ENCODE assay signal across 26 cellular contexts in the genomic region with DNA sequence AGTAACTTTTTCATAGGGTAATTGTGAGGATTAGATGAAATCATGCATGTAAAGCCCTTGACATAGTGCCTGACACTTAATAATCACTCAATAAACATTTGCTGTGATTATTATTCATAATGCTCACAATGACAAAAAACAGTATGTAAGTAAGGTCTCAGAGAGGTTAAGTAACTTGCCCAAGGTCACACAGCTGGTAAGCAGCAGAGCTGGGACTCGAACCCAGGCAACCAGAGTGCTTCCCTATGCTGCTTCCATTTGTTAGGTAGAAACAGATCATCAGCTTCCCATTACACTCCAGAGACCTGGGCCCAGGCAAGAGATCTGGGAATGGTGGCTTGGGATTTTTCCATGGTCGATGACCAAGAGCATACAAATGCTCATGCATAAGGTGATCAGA.
DNase-seq lines count a peak whose midpoint lies in the region; ATAC-seq, FAIRE-seq and TF ChIP-seq lines count a peak whose summit lies in the region.
"Had no signal": no experiment of that assay in that cellular context is flagged by ENCODE, and none has a peak within 500 bp of the region (broad histone marks: within the 10 kb centered on the region; RNA-seq: fewer than 3 reads in every experiment).

No MANE protein-coding gene starts in this region.

- intact Hi-C loops in K562 (cut with micrococcal nuclease) = no loop called here

- H2BK5ac ChIP-seq in H1 (ENCODE audit: low read depth, low read length) = no peak overlapping the region

- no peaks in the 10 kb centered on the region for H3K9me3 ChIP-seq in DND-41 (ENCODE audit: insufficient read depth, low read length, severe bottlenecking)
- no peaks in the 10 kb centered on the region for H3K9me3 ChIP-seq in K562 (replicated peaks; ENCODE audit: control insufficient read depth, insufficient read depth, low read depth, low read length)
- no peaks in the 10 kb centered on the region for H3K9me3 ChIP-seq in H1 (ENCODE audit: insufficient read depth in 2 of 2, low read depth in 1 of 2, low read length in 1 of 2)
- H3K9me3 ChIP-seq: BE2C, BLaER1, Caco-2 had no signal

- no peak for FAIRE-seq in K562 (lab: Jason Lieb, UNC)
- no peak for FAIRE-seq in H1 (lab: Jason Lieb, UNC)
- FAIRE-seq: A204.1, D721Med, GM12878, GM12892, GM18507 had no signal

- 0% methylated on average over 2 of the region's 2 CpGs for WGBS in K562 (ENCODE audit: insufficient coverage, low coverage, missing lambda C conversion rate)
- 93% methylated on average over 2 of the region's 2 CpGs; no CpG with 5 or more reads in 1 of the 2 experiments for WGBS in H1 (ENCODE audit: extremely low coverage in 1 of 2, insufficient coverage in 1 of 2, insufficient read length in 1 of 2, insufficient replicate concordance in 2 of 2, low coverage in 1 of 2, low lambda C conversion rate in 2 of 2, missing lambda C conversion rate in 1 of 2), 2 experiments

- no peak overlapping the region for H2AK5ac ChIP-seq in H1 (ENCODE audit: low read depth, low read length)

- DNase-seq in DND-41 (no peak), K562 (ENCODE audit: extremely low read depth in 1 of 4, low spot score in 3 of 4) (no peak), H1 (ENCODE audit: low read depth in 1 of 2, low spot score in 2 of 2) (no peak), osteocyte (ENCODE audit: extremely low spot score, unreplicated experiment) (peak; percentile 25), amniotic stem cell (lab: John Stamatoyannopoulos, UW) (no peak), NCI-H1694 treated with DMSO at 0.1 percent for 48 hours (lab: John Stamatoyannopoulos, UW) (no peak)
- DNase-seq in activated CD4-positive, alpha-beta T cell treated with anti-CD3 and anti-CD28 coated beads for 1 hour = no peak
- DNase-seq: 8988T; ACHN; BE2C; C1 segment of cervical spinal cord; Caco-2; Calu3; CD4-positive, alpha-beta memory T cell; CD4-positive, CD25-positive, alpha-beta regulatory T cell; DMS79 treated with DMSO at 0.1 percent for 48 hours; EL; GDM1 had no signal

- no peak overlapping the region for H4K8ac ChIP-seq in H1 (ENCODE audit: extremely low read depth, insufficient read depth, low read length)

- H3K4me3 ChIP-seq in DND-41 (ENCODE audit: low read depth in 1 of 2, low read length in 2 of 2) = no peak overlapping the region
- no peak overlapping the region for H3K4me3 ChIP-seq in K562
- H3K4me3 ChIP-seq in H1 (ENCODE audit: extremely low read depth in 1 of 4, insufficient read depth in 2 of 4, low read depth in 3 of 4, low read length in 4 of 4) = no peak overlapping the region
- H3K4me3 ChIP-seq: BLaER1, GM12878 had no signal

- no peaks in the 10 kb centered on the region for H3K79me2 ChIP-seq in DND-41 (ENCODE audit: insufficient read depth, low read length)
- no peaks in the 10 kb centered on the region for H3K79me2 ChIP-seq in K562 (ENCODE audit: control insufficient read depth, insufficient read depth, low read length)
- no peaks in the 10 kb centered on the region for H3K79me2 ChIP-seq in H1 (ENCODE audit: control insufficient read depth in 1 of 2, insufficient read depth in 2 of 2, low read length in 2 of 2)

- no peaks in the 10 kb centered on the region for H3K23me2 ChIP-seq in H1 (ENCODE audit: low read depth, low read length)

- H3K9me3 Mint-ChIP-seq in osteocyte (ENCODE audit: unreplicated experiment) = no peaks in the 10 kb centered on the region
- H3K9me3 Mint-ChIP-seq: CD4-positive, alpha-beta memory T cell had no signal

- H4K20me1 ChIP-seq in DND-41 (ENCODE audit: insufficient read depth, low read length) (no peaks in the 10 kb centered on the region), K562 (replicated peaks; ENCODE audit: control insufficient read depth, insufficient read depth, low read length) (no peaks in the 10 kb centered on the region), H1 (replicated peaks in 1 of 2; ENCODE audit: control insufficient read depth in 1 of 2, insufficient read depth in 2 of 2, low read length in 2 of 2) (peaks cover 0 to 2% of the 10 kb centered on the region in 2 experiments)
- H4K20me1 ChIP-seq: BLaER1 had no signal

- H3K4me1 ChIP-seq in DND-41 (ENCODE audit: insufficient read depth, low read length) = no peaks in the 10 kb centered on the region
- no peaks in the 10 kb centered on the region for H3K4me1 ChIP-seq in K562 (replicated peaks in 1 of 2; ENCODE audit: control insufficient read depth in 2 of 2, insufficient read depth in 2 of 2, low read length in 2 of 2)
- H3K4me1 ChIP-seq in H1 (replicated peaks in 1 of 4; ENCODE audit: control insufficient read depth in 3 of 4, insufficient read depth in 4 of 4, low read length in 3 of 4) = peaks cover 0 to 3% (median under 1%) of the 10 kb centered on the region in 4 experiments; a peak in 2 of 7 replicates
- H3K4me1 ChIP-seq: BE2C, BLaER1, Caco-2 had no signal

- no peak overlapping the region for H3K4me3 Mint-ChIP-seq in osteocyte (ENCODE audit: unreplicated experiment)
- H3K4me3 Mint-ChIP-seq: CD14-positive monocyte; CD4-positive, alpha-beta memory T cell; CD4-positive, CD25-positive, alpha-beta regulatory T cell had no signal

- H3K14ac ChIP-seq in H1 (ENCODE audit: insufficient read length) = no peak overlapping the region

- no peak overlapping the region for H4K91ac ChIP-seq in H1 (replicated peaks; ENCODE audit: insufficient read length, low read length)

- TF ChIP-seq POLR2A in K562 (conservative IDR thresholded peaks at IDR 0.05) = no peak
- no peak for TF ChIP-seq POLR2A in H1 (IDR thresholded peaks at IDR 0.05; ENCODE audit: control extremely low read depth in 1 of 2, low read depth in 2 of 2, low read length in 2 of 2)

- H3K36me3 Mint-ChIP-seq in osteocyte (ENCODE audit: unreplicated experiment) = no peaks in the 10 kb centered on the region
- H3K36me3 Mint-ChIP-seq: CD14-positive monocyte; CD4-positive, alpha-beta memory T cell; CD4-positive, CD25-positive, alpha-beta regulatory T cell had no signal

- no peak overlapping the region for H3K18ac ChIP-seq in H1 (ENCODE audit: extremely low read depth, low read length)

- no peak overlapping the region for H3K23ac ChIP-seq in H1 (ENCODE audit: insufficient read length)

- no peak overlapping the region for H2BK20ac ChIP-seq in H1 (ENCODE audit: low read length)

- no peaks in the 10 kb centered on the region; the same call in 1 of the 2 replicates for H3K79me1 ChIP-seq in H1 (ENCODE audit: low read depth, low read length)

- no peak overlapping the region for H3K27ac ChIP-seq in DND-41 (ENCODE audit: low read length)
- no peak overlapping the region for H3K27ac ChIP-seq in K562 (ENCODE audit: extremely low read depth, low read depth, low read length)
- H3K27ac ChIP-seq in H1 (ENCODE audit: low read depth, low read length) = no peak overlapping the region
- H3K27ac ChIP-seq: BLaER1 had no signal

- 0 out of 3 replicates have a peak, but pooled peaks have one; percentile 19 for ATAC-seq in DND-41 (ENCODE audit: insufficient read depth, low read depth)
- ATAC-seq in K562 = no peak
- no peak for ATAC-seq in GM21423 (IDR thresholded peaks at IDR 0.05; ENCODE audit: unreplicated experiment)
- ATAC-seq: GM12878 had no signal

- H3K4me2 ChIP-seq in DND-41 (ENCODE audit: insufficient read depth, low read length) (no peak overlapping the region), K562 (ENCODE audit: insufficient read depth, low read length) (no peak overlapping the region), H1 (ENCODE audit: insufficient read depth in 1 of 2, low read depth in 2 of 2, low read length in 2 of 2) (no peak overlapping the region)
- H3K4me2 ChIP-seq: BLaER1 had no signal

- H3K27ac Mint-ChIP-seq in osteocyte (ENCODE audit: unreplicated experiment) = no peak overlapping the region
- H3K27ac Mint-ChIP-seq: CD4-positive, alpha-beta memory T cell; CD4-positive, CD25-positive, alpha-beta regulatory T cell had no signal

- H4K5ac ChIP-seq in H1 (ENCODE audit: insufficient read length, low read depth, low read length) = no peak overlapping the region

- H2BK15ac ChIP-seq in H1 (ENCODE audit: low read length) = no peak overlapping the region

- POLR2A ChIA-PET in K562 (lab: Yijun Ruan, JAX) (no interaction called here), H1 (lab: Charles Lee; ENCODE audit: partially characterized antibody) (no interaction called here)

- H2BK120ac ChIP-seq in H1 (replicated peaks; ENCODE audit: low read depth, low read length) = no peak overlapping the region

- H3K4ac ChIP-seq in H1 (replicated peaks; ENCODE audit: insufficient read length, low read depth, low read length) = no peak overlapping the region

- H2AFZ ChIP-seq in DND-41 (ENCODE audit: low read depth, low read length) (no peak overlapping the region), K562 (ENCODE audit: low read depth, low read length) (no peak overlapping the region), H1 (ENCODE audit: low read length) (no peak overlapping the region)

- TF ChIP-seq RAD21 in K562 (CRISPR knock-in tag; conservative IDR thresholded peaks at IDR 0.05 in 1 of 2, IDR thresholded peaks at IDR 0.05 in 1 of 2) (no peak), H1 (IDR thresholded peaks at IDR 0.05 in 1 of 2, conservative IDR thresholded peaks at IDR 0.05 in 1 of 2; ENCODE audit: low read depth in 2 of 2, low read length in 2 of 2) (no peak)

- H3K9me1 ChIP-seq in K562 (ENCODE audit: control insufficient read depth, insufficient read depth, low read length) = no peaks in the 10 kb centered on the region

- TF ChIP-seq CTCF in DND-41 (IDR thresholded peaks at IDR 0.05; ENCODE audit: borderline replicate concordance, extremely low read depth, low read length, poor library complexity, severe bottlenecking) (no peak), K562 (IDR thresholded peaks at IDR 0.05 in 2 of 3, conservative IDR thresholded peaks at IDR 0.05 in 1 of 3; ENCODE audit: insufficient read depth in 2 of 3, low read depth in 1 of 3, low read length in 3 of 3) (no peak), H1 (IDR thresholded peaks at IDR 0.05; ENCODE audit: control extremely low read depth in 1 of 3, insufficient read depth in 1 of 3, low read depth in 1 of 3, low read length in 3 of 3) (no peak), osteocyte (IDR thresholded peaks at IDR 0.05) (no peak)

- CTCF ChIA-PET in K562 (lab: Yijun Ruan, JAX; ENCODE audit: low intra/inter-chr PET ratio) = no interaction called here
- CTCF ChIA-PET in H1 (lab: Charles Lee; ENCODE audit: partially characterized antibody) = interaction anchor here (0.7 to 4.3 kb wide), 6 partner anchors 22 to 1179 kb away, joined by 3 to 17 read pairs (median 3); no protein-coding TSS in a partner anchor

- H3K9ac ChIP-seq in DND-41 (ENCODE audit: low read depth, low read length) = no peak overlapping the region
- no peak overlapping the region for H3K9ac ChIP-seq in K562 (ENCODE audit: insufficient read depth in 1 of 2, low read depth in 2 of 2, low read length in 2 of 2)
- H3K9ac ChIP-seq in H1 (replicated peaks in 1 of 4; ENCODE audit: extremely low read depth in 1 of 4, low read depth in 3 of 4, low read length in 3 of 4) = no peak overlapping the region
- H3K9ac ChIP-seq: BLaER1 had no signal

- H3K27me3 Mint-ChIP-seq in osteocyte (ENCODE audit: unreplicated experiment) = peaks cover 14% of the 10 kb centered on the region
- H3K27me3 Mint-ChIP-seq: CD4-positive, CD25-positive, alpha-beta regulatory T cell had no signal

- H3K36me3 ChIP-seq in DND-41 (ENCODE audit: insufficient read depth, low read length) (no peaks in the 10 kb centered on the region), K562 (ENCODE audit: control insufficient read depth, insufficient read depth, low read length) (no peaks in the 10 kb centered on the region), H1 (ENCODE audit: control insufficient read depth in 2 of 4, insufficient read depth in 4 of 4, low read length in 3 of 4) (no peaks in the 10 kb centered on the region)
- H3K36me3 ChIP-seq: BE2C, BLaER1 had no signal

- H2BK12ac ChIP-seq in H1 (ENCODE audit: low read depth, low read length) = no peak overlapping the region

- no peak for TF ChIP-seq EP300 in K562 (IDR thresholded peaks at IDR 0.05; ENCODE audit: low read length)
- TF ChIP-seq EP300 in H1 (IDR thresholded peaks at IDR 0.05; ENCODE audit: borderline replicate concordance in 1 of 2, low read depth in 2 of 2, low read length in 2 of 2) = no peak

- no peaks in the 10 kb centered on the region for H3K27me3 ChIP-seq in DND-41 (ENCODE audit: insufficient read depth, low read length, poor library complexity)
- no peaks in the 10 kb centered on the region for H3K27me3 ChIP-seq in K562 (ENCODE audit: control insufficient read depth in 2 of 2, insufficient read depth in 2 of 2, low read length in 2 of 2)
- H3K27me3 ChIP-seq in H1 (replicated peaks in 1 of 4; ENCODE audit: control insufficient read depth in 3 of 4, extremely low read depth in 1 of 4, insufficient read depth in 3 of 4, low read length in 3 of 4) = no peaks in the 10 kb centered on the region; a peak in 2 of 7 replicates
- H3K27me3 ChIP-seq: BE2C, BLaER1 had no signal

- no peak overlapping the region for H3K56ac ChIP-seq in H1 (replicated peaks; ENCODE audit: insufficient read length, low read depth, low read length)

- in situ Hi-C loops in K562 (cut with MboI) = no loop called here

- no TSS peak for BruUV-seq in K562 (replicated peaks; lab: Mats Ljungman, UMichigan)

- no peaks in the 10 kb centered on the region for H3K4me1 Mint-ChIP-seq in osteocyte (ENCODE audit: unreplicated experiment)
